ENCODE assay signal across 13 cellular contexts in genomic region chr2:157786663-157787363, GRCh38.
DNase-seq lines count a peak whose midpoint lies in the region; TF ChIP-seq lines count a peak whose summit lies in the region.
"Had no signal": no experiment of that assay in that cellular context is flagged by ENCODE, and none has a peak within 500 bp of the region (broad histone marks: within the 10 kb centered on the region; RNA-seq: fewer than 3 reads in every experiment).

No MANE protein-coding gene starts in this region.

- H3K36me3 ChIP-seq in endodermal cell (ENCODE audit: control insufficient read depth, insufficient read depth, low read length) = no peaks in the 10 kb centered on the region
- H3K36me3 ChIP-seq in mesodermal cell (ENCODE audit: control insufficient read depth, insufficient read depth, low read length) = no peaks in the 10 kb centered on the region

- peak; percentile 75 for DNase-seq in DMS 273 treated with DMSO at 0.1 percent for 48 hours (lab: John Stamatoyannopoulos, UW)
- DNase-seq in NCI-H82 (lab: John Stamatoyannopoulos, UW) = peak; percentile 93
- no peak for DNase-seq in endodermal cell
- DNase-seq in HuH-7.5 (ENCODE audit: low spot score) = no peak
- DNase-seq in HK-2 (ENCODE audit: unreplicated experiment) = no peak
- DNase-seq in iPS-NIHi7 (ENCODE audit: extremely low spot score) = no peak
- DNase-seq in NCI-H345 treated with DMSO at 0.1 percent for 48 hours (lab: John Stamatoyannopoulos, UW; ENCODE audit: unreplicated experiment) = no peak
- DNase-seq: activated CD8-positive, alpha-beta memory T cell treated with anti-CD3 and anti-CD28 coated beads for 24 hours; NCI-H2107; stimulated activated naive CD8-positive, alpha-beta T cell treated with anti-CD3 and anti-CD28 coated beads, Interleukin-15, Interleukin-2, amounts not matched to agents 100 U/mL and 50 U/mL, for 24 hours had no signal

- H3K36me3 Mint-ChIP-seq in endodermal cell (ENCODE audit: low read depth) = no peaks in the 10 kb centered on the region

- peak overlapping the region; percentile 67 for H3K27ac Mint-ChIP-seq in endodermal cell
- H3K27ac Mint-ChIP-seq: activated T-helper 2 cell treated with anti-CD3 and anti-CD28 coated beads, Interferon-gamma antibody, Interleukin-2, Interleukin-4, amounts not matched to agents 10 μg/mL and 5 μg/mL and 100 μg/mL, durations not matched to agents 14 hours and 24 hours and 36 hours; dendritic cell treated with granulocyte-macrophage colony-stimulating factor and Interleukin-4, amounts not matched to agents 40 ng/mL and 50 ng/mL, for 4 days had no signal

- peaks cover 50% of the 10 kb centered on the region for H3K4me1 ChIP-seq in endodermal cell (ENCODE audit: control insufficient read depth, insufficient read depth, low read length)
- H3K4me1 ChIP-seq in mesodermal cell (ENCODE audit: control insufficient read depth, insufficient read depth, low read length, poor library complexity, severe bottlenecking) = peaks cover 87% of the 10 kb centered on the region

- no peak for TF ChIP-seq CTCF in endodermal cell (conservative IDR thresholded peaks at IDR 0.05)

- peak overlapping the region; percentile 42 for H3K4me3 ChIP-seq in endodermal cell (ENCODE audit: low read length)
- no peak overlapping the region for H3K4me3 ChIP-seq in mesodermal cell (ENCODE audit: extremely low read depth, insufficient read depth, low read length, poor library complexity, severe bottlenecking)

- no peak overlapping the region for H3K4me3 Mint-ChIP-seq in endodermal cell
- H3K4me3 Mint-ChIP-seq: dendritic cell treated with granulocyte-macrophage colony-stimulating factor and Interleukin-4, amounts not matched to agents 40 ng/mL and 50 ng/mL, for 4 days had no signal

- H3K9me3 ChIP-seq in endodermal cell (ENCODE audit: control insufficient read depth, low read length) = no peaks in the 10 kb centered on the region
- no peaks in the 10 kb centered on the region for H3K9me3 ChIP-seq in mesodermal cell (ENCODE audit: control insufficient read depth, low read length)

- 91 to 100% methylated on average over 2 to 5 of the region's 5 CpGs for WGBS in endodermal cell (ENCODE audit: insufficient coverage in 1 of 2, insufficient read length in 1 of 2), 2 experiments
- 90 to 100% methylated on average over 1 to 4 of the region's 5 CpGs for WGBS in mesodermal cell (ENCODE audit: insufficient coverage in 2 of 2), 2 experiments

- H3K27ac ChIP-seq in endodermal cell (ENCODE audit: low read depth, low read length) (no peak overlapping the region), mesodermal cell (ENCODE audit: low read depth, low read length, severe bottlenecking) (peak overlapping the region; percentile 63)

- no peaks in the 10 kb centered on the region for H3K27me3 Mint-ChIP-seq in endodermal cell (ENCODE audit: insufficient read depth)
- H3K27me3 Mint-ChIP-seq: dendritic cell treated with granulocyte-macrophage colony-stimulating factor and Interleukin-4, amounts not matched to agents 40 ng/mL and 50 ng/mL, for 4 days had no signal

- no peaks in the 10 kb centered on the region for H3K27me3 ChIP-seq in endodermal cell (ENCODE audit: control insufficient read depth, insufficient read depth, low read length, poor library complexity, severe bottlenecking)

- H3K9ac ChIP-seq in endodermal cell (ENCODE audit: extremely low read depth, low read length, poor library complexity, severe bottlenecking) = no peak overlapping the region

- no peaks in the 10 kb centered on the region for H3K9me3 Mint-ChIP-seq in endodermal cell
- H3K9me3 Mint-ChIP-seq: activated T-helper 2 cell treated with anti-CD3 and anti-CD28 coated beads, Interferon-gamma antibody, Interleukin-2, Interleukin-4, amounts not matched to agents 10 μg/mL and 5 μg/mL and 100 μg/mL, durations not matched to agents 14 hours and 24 hours and 36 hours; dendritic cell treated with granulocyte-macrophage colony-stimulating factor and Interleukin-4, amounts not matched to agents 40 ng/mL and 50 ng/mL, for 4 days had no signal

- H3K4me1 Mint-ChIP-seq in endodermal cell = peaks cover 71% of the 10 kb centered on the region

Comparison
In these comparisons a context has a peak if more than half of its experiments do, and no peak if none do; other contexts are left out.
1. DNase-seq: peak in DMS 273 treated with DMSO at 0.1 percent for 48 hours (single experiment) and NCI-H82 (single experiment); none in endodermal cell (single experiment), HuH-7.5 (single experiment), HK-2 (single experiment), iPS-NIHi7 (single experiment) and NCI-H345 treated with DMSO at 0.1 percent for 48 hours (single experiment).